ENCODE assay signal across 8 cellular contexts in genomic region chr2:72367530-72368225, GRCh38.
DNase-seq lines count a peak whose midpoint lies in the region; ATAC-seq and TF ChIP-seq lines count a peak whose summit lies in the region.

No MANE protein-coding gene starts in this region.

- no peaks in the 10 kb centered on the region for H3K27me3 ChIP-seq in breast epithelium

- no peaks in the 10 kb centered on the region for H3K4me1 ChIP-seq in breast epithelium

- no peak for TF ChIP-seq POLR2A in breast epithelium (IDR thresholded peaks at IDR 0.05)

- intact Hi-C loops in breast epithelium (cut with DNase I; ENCODE audit: low total_unique reads), result no loop called here

- no peak overlapping the region for H3K4me3 ChIP-seq in breast epithelium

- TF ChIP-seq CTCF in breast epithelium (IDR thresholded peaks at IDR 0.05), result peak in 1 of 3 donors; percentile 23

- H3K27ac ChIP-seq in breast epithelium, result no peak overlapping the region

- DNase-seq in SIG-M5 treated with dmso at 0.1 percent for 504 hours (lab: John Stamatoyannopoulos, UW; ENCODE audit: unreplicated experiment), result peak; percentile 43
- DNase-seq in SIG-M5 (lab: John Stamatoyannopoulos, UW), result no peak
- peak; percentile 78 to 80 for DNase-seq in breast epithelium (ENCODE audit: low spot score in 2 of 2)
- peak; percentile 58 for DNase-seq in islet precursor cell
- no peak for DNase-seq in SKM-1 treated with dmso at 0.1 percent for 144 hours (lab: John Stamatoyannopoulos, UW; ENCODE audit: unreplicated experiment)
- DNase-seq in SK-N-DZ (ENCODE audit: low spot score), result no peak
- DNase-seq in NCI-H2107 treated with DMSO at 0.1 percent for 48 hours (lab: John Stamatoyannopoulos, UW; ENCODE audit: unreplicated experiment), result no peak

- no peak for ATAC-seq in GM18502 (IDR thresholded peaks at IDR 0.05; ENCODE audit: poor library complexity, unreplicated experiment)

- H3K36me3 ChIP-seq in breast epithelium, result no peaks in the 10 kb centered on the region

- H3K9me3 ChIP-seq in breast epithelium, result peaks cover 0 to 10% of the 10 kb centered on the region in 2 donors

Comparison
In these comparisons a context has a peak if more than half of its experiments do, and no peak if none do; other contexts are left out.
1. DNase-seq: peak in SIG-M5 treated with dmso at 0.1 percent for 504 hours (single experiment), breast epithelium (2 of 2) and islet precursor cell (single experiment); none in SIG-M5 (single experiment), SKM-1 treated with dmso at 0.1 percent for 144 hours (single experiment), SK-N-DZ (single experiment) and NCI-H2107 treated with DMSO at 0.1 percent for 48 hours (single experiment).